ENCODE assay signal across 14 cellular contexts in the genomic region with DNA sequence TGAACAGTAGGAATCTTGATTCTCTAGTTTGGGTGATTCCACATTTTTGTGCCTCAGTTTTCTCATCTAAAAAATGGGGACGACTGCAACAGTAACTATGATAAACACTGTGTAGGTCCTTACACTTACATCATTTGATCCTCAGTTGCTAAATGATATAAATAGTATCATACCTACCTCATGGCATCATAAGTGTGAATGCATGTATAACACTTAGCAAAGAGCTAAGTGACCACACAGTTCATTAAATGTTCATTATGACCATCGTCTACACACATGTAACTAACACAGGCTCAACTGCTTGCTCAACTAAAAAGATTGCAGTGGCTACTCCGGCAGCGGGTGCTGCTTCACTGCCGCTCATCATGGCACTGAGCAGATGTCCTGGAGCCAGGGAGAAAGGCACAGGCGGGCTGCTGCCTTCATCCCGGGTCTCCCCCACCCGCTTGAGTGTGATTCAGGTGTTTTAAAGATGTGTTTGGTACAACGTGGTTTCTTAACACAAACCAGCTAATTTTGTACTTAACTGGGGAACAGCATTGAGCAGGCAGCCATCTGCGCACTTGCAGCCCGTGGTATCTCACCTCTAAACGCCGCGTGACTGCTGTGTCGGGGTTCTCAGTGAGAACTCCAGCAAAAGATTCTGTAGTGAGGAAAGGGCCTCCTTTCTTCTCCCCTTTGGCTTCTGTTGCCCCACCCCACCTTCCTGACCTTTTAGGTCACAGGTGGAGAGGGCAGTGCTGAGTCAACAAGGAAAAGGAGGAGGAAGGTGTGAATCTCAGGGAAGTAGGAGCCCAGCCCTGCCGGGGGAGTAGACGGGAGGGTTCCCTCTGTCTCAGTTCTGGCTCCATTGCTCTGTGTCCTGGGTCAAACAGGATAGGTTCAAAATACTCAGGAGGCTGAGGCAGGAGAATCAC. TPM values are rescaled to one million over a fixed set of nuclear protein-coding genes. Genes with fewer than 3 reads are reported as not detected.
DNase-seq lines count a peak whose midpoint lies in the region; ATAC-seq and TF ChIP-seq lines count a peak whose summit lies in the region.
"Had no signal": no experiment of that assay in that cellular context is flagged by ENCODE, and none has a peak within 500 bp of the region (broad histone marks: within the 10 kb centered on the region; RNA-seq: fewer than 3 reads in every experiment).

No MANE protein-coding gene starts in this region.

- DNase-seq in T-helper 1 cell, result no peak
- no peak for DNase-seq in RWPE1 (ENCODE audit: low spot score)
- no peak for DNase-seq in esophagus muscularis mucosa (ENCODE audit: extremely low spot score)
- no peak for DNase-seq in SJCRH30
- DNase-seq in effector CD8-positive, alpha-beta T cell (lab: John Stamatoyannopoulos, UW), result no peak
- DNase-seq: activated T-cell treated with anti-CD3 and anti-CD28 coated beads, Interleukin-2, amount 50 U/mL, for 48 hours; DMS 273 treated with DMSO at 0.1 percent for 48 hours; H7; Karpas-422; NCI-H2029 treated with DMSO at 0.1 percent for 48 hours; T-helper 9 cell had no signal

- peak overlapping the region; percentile 83 for H3K27ac Mint-ChIP-seq in T-helper 1 cell treated with Interleukin-12 subunit alpha and Interleukin-12 subunit beta and Interleukin-4 antibody, amounts not matched to agents 30 μg/mL and 1 μg/mL, for 36 hours

- H3K27ac ChIP-seq in RWPE1 (peak overlapping the region; percentile 84), esophagus muscularis mucosa (replicated peaks in 1 of 4) (peak overlapping the region; percentile 2 to 67 (median 48)), skeletal muscle tissue (ENCODE audit: low read depth, low read length) (peak overlapping the region; percentile 19), SJCRH30 (no peak overlapping the region)

- peaks cover 22% of the 10 kb centered on the region for H3K36me3 Mint-ChIP-seq in T-helper 1 cell treated with Interleukin-12 subunit alpha and Interleukin-12 subunit beta and Interleukin-4 antibody, amounts not matched to agents 30 μg/mL and 1 μg/mL, for 36 hours (ENCODE audit: low read depth)

- H3K36me3 ChIP-seq in esophagus muscularis mucosa (peaks cover 16 to 69% (median 60%) of the 10 kb centered on the region in 4 donors), skeletal muscle tissue (ENCODE audit: control insufficient read depth in 3 of 3, insufficient read depth in 3 of 3, low read length in 3 of 3) (peaks cover 32 to 36% (median 34%) of the 10 kb centered on the region in 3 donors), SJCRH30 (peaks cover 14% of the 10 kb centered on the region)

- no peak overlapping the region for H3K4me3 ChIP-seq in esophagus muscularis mucosa
- peak overlapping the region in 1 of 3 donors; percentile 6 for H3K4me3 ChIP-seq in skeletal muscle tissue (ENCODE audit: low read length in 3 of 3)
- no peak overlapping the region for H3K4me3 ChIP-seq in SJCRH30

- TF ChIP-seq CTCF in RWPE1 (conservative IDR thresholded peaks at IDR 0.05; ENCODE audit: low read depth) (no peak), esophagus muscularis mucosa (IDR thresholded peaks at IDR 0.05) (no peak)

- 78% methylated on average over 15 of the region's 17 CpGs for WGBS in esophagus muscularis mucosa

- no peaks in the 10 kb centered on the region for H3K9me3 Mint-ChIP-seq in T-helper 1 cell treated with Interleukin-12 subunit alpha and Interleukin-12 subunit beta and Interleukin-4 antibody, amounts not matched to agents 30 μg/mL and 1 μg/mL, for 36 hours

- H3K9ac ChIP-seq in skeletal muscle tissue (ENCODE audit: low read depth in 1 of 3, low read length in 3 of 3), result no peak overlapping the region

- H3K4me1 ChIP-seq in esophagus muscularis mucosa (peaks cover 20 to 32% (median 27%) of the 10 kb centered on the region in 4 donors), skeletal muscle tissue (ENCODE audit: control insufficient read depth in 3 of 3, insufficient read depth in 3 of 3, low read length in 3 of 3) (peaks cover 2 to 16% (median 13%) of the 10 kb centered on the region in 3 donors), SJCRH30 (no peaks in the 10 kb centered on the region)

- H3K27me3 Mint-ChIP-seq in T-helper 1 cell treated with Interleukin-12 subunit alpha and Interleukin-12 subunit beta and Interleukin-4 antibody, amounts not matched to agents 30 μg/mL and 1 μg/mL, for 36 hours (ENCODE audit: low read depth), result no peaks in the 10 kb centered on the region

- no peak for ATAC-seq in GM19328 (IDR thresholded peaks at IDR 0.05; ENCODE audit: unreplicated experiment)

- no peak for TF ChIP-seq EP300 in esophagus muscularis mucosa (IDR thresholded peaks at IDR 0.05)

- CTCF ChIA-PET in RWPE1 (lab: Yijun Ruan, JAX), result interaction anchor here (0.6 to 2.2 kb wide), 7 partner anchors 10 to 202 kb away, joined by 3 to 11 read pairs (median 5); a partner anchor contains a TSS

- TF ChIP-seq POLR2A in esophagus muscularis mucosa (IDR thresholded peaks at IDR 0.05; ENCODE audit: low read depth), result no peak

- H3K4me3 Mint-ChIP-seq in T-helper 1 cell treated with Interleukin-12 subunit alpha and Interleukin-12 subunit beta and Interleukin-4 antibody, amounts not matched to agents 30 μg/mL and 1 μg/mL, for 36 hours, result no peak overlapping the region

- POLR2A ChIA-PET in RWPE1 (lab: Yijun Ruan, JAX; ENCODE audit: low non-redundant PET), result no interaction called here

- H3K27me3 ChIP-seq in esophagus muscularis mucosa, result no peaks in the 10 kb centered on the region
- H3K27me3 ChIP-seq in skeletal muscle tissue (ENCODE audit: control insufficient read depth in 3 of 3, insufficient read depth in 3 of 3, low read length in 3 of 3), result no peaks in the 10 kb centered on the region
- no peaks in the 10 kb centered on the region for H3K27me3 ChIP-seq in SJCRH30

- H3K9me3 ChIP-seq in esophagus muscularis mucosa (no peaks in the 10 kb centered on the region), skeletal muscle tissue (ENCODE audit: control insufficient read depth in 3 of 3, low read length in 3 of 3) (no peaks in the 10 kb centered on the region), SJCRH30 (replicated peaks) (no peaks in the 10 kb centered on the region)

- intact Hi-C loops in esophagus muscularis mucosa (cut with DNase I), result loop anchor here (2.0 to 10.0 kb wide), 4 partner anchors 91 to 233 kb away; a partner anchor contains a TSS

- peaks cover 23% of the 10 kb centered on the region for H3K4me1 Mint-ChIP-seq in T-helper 1 cell treated with Interleukin-12 subunit alpha and Interleukin-12 subunit beta and Interleukin-4 antibody, amounts not matched to agents 30 μg/mL and 1 μg/mL, for 36 hours (ENCODE audit: low read depth)

RNA-seq across cellular contexts. Expression of a gene that starts 11.7 kb away (rescaled TPM):
- total RNA-seq in esophagus muscularis mucosa (100 to 1,000 TPM; 416 to 816 (median 598) TPM), skeletal muscle tissue (42.3 TPM)
- 166 and 192 TPM in 2 replicates for total RNA-seq in SJCRH30 (2014; rRNA removed; shearing (Covaris generic))

RNA-seq across cellular contexts. Expression of a gene that starts 16.8 kb away (rescaled TPM):
- 100 to 1,000 TPM; 333 to 570 (median 446) TPM for total RNA-seq in esophagus muscularis mucosa
- 314 TPM for total RNA-seq in skeletal muscle tissue
- 320 and 322 TPM in 2 replicates for total RNA-seq in SJCRH30 (2014; rRNA removed; shearing (Covaris generic))

RNA-seq across cellular contexts. Expression of a gene that starts 18.0 kb away (rescaled TPM):
- total RNA-seq in esophagus muscularis mucosa (1 to 10 TPM; 1.2 to 4.5 (median 3.1) TPM), skeletal muscle tissue (under 0.01 TPM)
- total RNA-seq in SJCRH30 (2014; rRNA removed; shearing (Covaris generic)), result 1.2 and 1.5 TPM in 2 replicates
